In genomic region chr11:70352601-70353000, GRCh38 we compare ENCODE assay signal across 29 cellular contexts. TPM values are rescaled to one million over a fixed set of nuclear protein-coding genes. Genes with fewer than 3 reads are reported as not detected.
"Had no signal": no experiment of that assay in that cellular context is flagged by ENCODE, and none has a peak within 500 bp of the region (broad histone marks: within the 10 kb centered on the region; RNA-seq: fewer than 3 reads in every experiment).

No MANE protein-coding gene starts in this region.

- H3K27me3 Mint-ChIP-seq: activated CD8-positive, alpha-beta memory T cell treated with anti-CD3 and anti-CD28 coated beads, Interleukin-2, amount 10 ng/mL, durations not matched to agents 7 days and 5 days; activated naive CD8-positive, alpha-beta T cell treated with anti-CD3 and anti-CD28 coated beads, Interleukin-2, amount 50 U/mL, for 24 hours; activated T-cell treated with anti-CD3 and anti-CD28 coated beads, Interleukin-2, amount 50 U/mL, for 24 hours had no signal

- H3K9me3 Mint-ChIP-seq: activated naive CD4-positive, alpha-beta T cell treated with anti-CD3 and anti-CD28 coated beads, Interleukin-2, amount 50 U/mL, for 72 hours; activated naive CD8-positive, alpha-beta T cell treated with anti-CD3 and anti-CD28 coated beads, Interleukin-2, amount 50 U/mL, for 24 hours; activated T-cell treated with anti-CD3 and anti-CD28 coated beads, Interleukin-2, amount 50 U/mL, for 24 hours; activated T-helper 1 cell treated with anti-CD3 and anti-CD28 coated beads, Interleukin-12 subunit alpha, Interleukin-12 subunit beta, Interleukin-2, Interleukin-4 antibody, amounts not matched to agents 30 ng/mL and 10 ng/mL and 1 ng/mL, durations not matched to agents 14 hours and 24 hours and 36 hours had no signal

- H3K27ac ChIP-seq: body of pancreas, KMS-11, Peyer's patch, RWPE1, SJSA1 had no signal

- ATAC-seq: activated CD8-positive, alpha-beta memory T cell treated with anti-CD3 and anti-CD28 coated beads, Interleukin-2, amount 10 ng/mL, durations not matched to agents 7 days and 5 days; activated CD8-positive, alpha-beta T cell treated with anti-CD3 and anti-CD28 coated beads, Interleukin-2, amount 10 ng/mL, durations not matched to agents 7 days and 5 days; activated naive CD4-positive, alpha-beta T cell treated with anti-CD3 and anti-CD28 coated beads, Interleukin-2, amount 50 U/mL, for 72 hours; activated naive CD8-positive, alpha-beta T cell treated with anti-CD3 and anti-CD28 coated beads, Interleukin-2, amount 50 U/mL, for 24 hours; body of pancreas; SK-N-SH treated with all-trans-retinoic acid at 6 μM for 48 hours had no signal

- H3K4me1 Mint-ChIP-seq: activated naive CD8-positive, alpha-beta T cell treated with anti-CD3 and anti-CD28 coated beads, Interleukin-2, amount 50 U/mL, for 24 hours had no signal

- H3K4me1 ChIP-seq: ascending aorta, body of pancreas, Peyer's patch, SJSA1 had no signal

- H3K27ac Mint-ChIP-seq: activated CD8-positive, alpha-beta memory T cell treated with anti-CD3 and anti-CD28 coated beads, Interleukin-2, amount 10 ng/mL, durations not matched to agents 7 days and 5 days; activated CD8-positive, alpha-beta T cell treated with anti-CD3 and anti-CD28 coated beads, Interleukin-2, amount 10 ng/mL, durations not matched to agents 7 days and 5 days; activated naive CD8-positive, alpha-beta T cell treated with anti-CD3 and anti-CD28 coated beads, Interleukin-2, amount 50 U/mL, for 24 hours; activated T-cell treated with anti-CD3 and anti-CD28 coated beads, Interleukin-2, amount 50 U/mL, for 24 hours had no signal

- H3K9ac ChIP-seq: KMS-11 had no signal

- H3K4me3 ChIP-seq: ascending aorta, body of pancreas, Peyer's patch, SJSA1 had no signal

- H3K27me3 ChIP-seq: ascending aorta, body of pancreas, Peyer's patch, SJSA1 had no signal

- H3K4me3 Mint-ChIP-seq: activated CD8-positive, alpha-beta memory T cell treated with anti-CD3 and anti-CD28 coated beads, Interleukin-2, amount 10 ng/mL, durations not matched to agents 7 days and 5 days; activated CD8-positive, alpha-beta T cell treated with anti-CD3 and anti-CD28 coated beads, Interleukin-2, amount 10 ng/mL, durations not matched to agents 7 days and 5 days; activated naive CD8-positive, alpha-beta T cell treated with anti-CD3 and anti-CD28 coated beads, Interleukin-2, amount 50 U/mL, for 24 hours; activated T-cell treated with anti-CD3 and anti-CD28 coated beads, Interleukin-2, amount 50 U/mL, for 24 hours; activated T-helper 1 cell treated with anti-CD3 and anti-CD28 coated beads, Interleukin-12 subunit alpha, Interleukin-12 subunit beta, Interleukin-2, Interleukin-4 antibody, amounts not matched to agents 30 ng/mL and 10 ng/mL and 1 ng/mL, durations not matched to agents 14 hours and 24 hours and 36 hours had no signal

- H3K9me3 ChIP-seq: ascending aorta, body of pancreas, Peyer's patch, SJSA1 had no signal

- DNase-seq: activated CD4-positive, alpha-beta T cell treated with anti-CD3 and anti-CD28 coated beads for 48 hours; activated CD4-positive, alpha-beta T cell treated with anti-CD3 and anti-CD28 coated beads, Interleukin-2, amount 50 U/mL, for 4 hours; activated CD4-positive, CD25-positive, alpha-beta regulatory T cell treated with anti-CD3 and anti-CD28 coated beads, Interleukin-2, amount 50 U/mL, for 72 hours; activated CD8-positive, alpha-beta memory T cell treated with anti-CD3 and anti-CD28 coated beads, Interleukin-2, amount 10 ng/mL, durations not matched to agents 7 days and 5 days; activated CD8-positive, alpha-beta T cell treated with anti-CD3 and anti-CD28 coated beads, Interleukin-2, amount 10 ng/mL, durations not matched to agents 7 days and 5 days; activated effector memory CD4-positive, alpha-beta T cell treated with Interleukin-2 at 50 U/mL for 16 hours; activated naive CD4-positive, alpha-beta T cell treated with Interleukin-2 at 50 U/mL for 16 hours; activated naive CD8-positive, alpha-beta T cell treated with anti-CD3 and anti-CD28 coated beads, Interleukin-2, amount 50 U/mL, for 24 hours; activated T-cell treated with anti-CD3 and anti-CD28 coated beads, Interleukin-2, amount 50 U/mL, for 24 hours; amniotic stem cell; body of pancreas; MV-4-11; NCI-H1105; NCI-H1436; NCI-H1694 treated with DMSO at 0.1 percent for 48 hours; NCI-H2029 treated with DMSO at 0.1 percent for 48 hours; NCI-H345; NCI-H510A; NCI-H69; Peyer's patch; SHP77; SW 1271 had no signal

RNA-seq across cellular contexts. Expression of gene CTTN, which starts 45.7 kb away (rescaled TPM):
- total RNA-seq: activated CD8-positive, alpha-beta T cell treated with anti-CD3 and anti-CD28 coated beads, Interleukin-2, amount 10 ng/mL, durations not matched to agents 7 days and 5 days had no signal
